ENCODE assay signal across 28 cellular contexts in the genomic region with DNA sequence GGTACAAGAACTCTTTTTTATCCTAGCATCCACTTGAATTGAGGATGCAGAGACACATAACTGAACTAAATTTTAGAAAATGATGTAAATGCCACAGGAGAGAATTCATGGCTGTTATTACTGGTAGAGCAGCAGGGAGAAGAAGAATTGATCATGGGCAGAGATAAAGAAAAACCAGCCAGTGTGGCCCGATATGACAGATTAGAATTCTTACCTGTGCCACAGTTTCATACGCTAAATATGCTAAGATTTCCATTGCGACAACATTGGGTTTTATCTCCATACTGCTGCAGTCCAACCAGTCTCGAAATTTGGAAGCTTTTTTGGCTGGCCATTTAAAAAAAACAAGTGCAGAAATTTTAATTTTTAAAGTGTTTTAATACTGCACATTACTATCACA.
"Had no signal": no experiment of that assay in that cellular context is flagged by ENCODE, and none has a peak within 500 bp of the region (broad histone marks: within the 10 kb centered on the region; RNA-seq: fewer than 3 reads in every experiment).

No MANE protein-coding gene starts in this region.

- H3K9me3 Mint-ChIP-seq: effector memory CD8-positive, alpha-beta T cell had no signal

- H3K36me3 ChIP-seq: colonic mucosa had no signal

- H3K4me1 ChIP-seq: colonic mucosa, esophagus muscularis mucosa, esophagus squamous epithelium, foreskin keratinocyte, gastrocnemius medialis, gastroesophageal sphincter, heart left ventricle, heart right ventricle had no signal

- H3K9me3 ChIP-seq: colonic mucosa, gastrocnemius medialis had no signal

- H3K27ac ChIP-seq: colonic mucosa, coronary artery, dorsolateral prefrontal cortex, epithelial cell of prostate, esophagus muscularis mucosa, esophagus squamous epithelium, foreskin keratinocyte, gastrocnemius medialis, gastroesophageal sphincter, heart left ventricle, heart right ventricle had no signal

- H3K27me3 Mint-ChIP-seq: dendritic cell treated with granulocyte-macrophage colony-stimulating factor and Interleukin-4, amounts not matched to agents 40 ng/mL and 50 ng/mL, for 4 days; effector memory CD8-positive, alpha-beta T cell had no signal

- H3K27ac Mint-ChIP-seq: dendritic cell treated with granulocyte-macrophage colony-stimulating factor and Interleukin-4, amounts not matched to agents 40 ng/mL and 50 ng/mL, for 4 days; effector memory CD8-positive, alpha-beta T cell; endodermal cell had no signal

- DNase-seq: colonic mucosa; cortex of kidney; dermis blood vessel endothelial cell; dorsolateral prefrontal cortex; effector CD4-positive, alpha-beta T cell; effector CD8-positive, alpha-beta T cell; effector memory CD4-positive, alpha-beta T cell; effector memory CD8-positive, alpha-beta T cell; endodermal cell; erythroblast; esophagus squamous epithelium; foreskin fibroblast; foreskin keratinocyte; foreskin melanocyte; gastrocnemius medialis; glutamatergic neuron; head of caudate nucleus; heart left ventricle; heart right ventricle had no signal

- H3K27me3 ChIP-seq: colonic mucosa, dorsolateral prefrontal cortex, esophagus muscularis mucosa, esophagus squamous epithelium, foreskin keratinocyte, gastrocnemius medialis, gastroesophageal sphincter, heart left ventricle, heart right ventricle had no signal

- H3K4me1 Mint-ChIP-seq: endodermal cell had no signal

- H3K4me3 ChIP-seq: colonic mucosa, coronary artery, dorsolateral prefrontal cortex, esophagus muscularis mucosa, esophagus squamous epithelium, gastrocnemius medialis, gastroesophageal sphincter, heart left ventricle, heart right ventricle had no signal

- FAIRE-seq: colon, endometrium, endothelial cell of umbilical vein, frontal cortex had no signal

- H3K4me3 Mint-ChIP-seq: dendritic cell treated with granulocyte-macrophage colony-stimulating factor and Interleukin-4, amounts not matched to agents 40 ng/mL and 50 ng/mL, for 4 days; effector memory CD8-positive, alpha-beta T cell; endodermal cell had no signal
